ENCODE assay signal across 2 cellular contexts in the genomic region with DNA sequence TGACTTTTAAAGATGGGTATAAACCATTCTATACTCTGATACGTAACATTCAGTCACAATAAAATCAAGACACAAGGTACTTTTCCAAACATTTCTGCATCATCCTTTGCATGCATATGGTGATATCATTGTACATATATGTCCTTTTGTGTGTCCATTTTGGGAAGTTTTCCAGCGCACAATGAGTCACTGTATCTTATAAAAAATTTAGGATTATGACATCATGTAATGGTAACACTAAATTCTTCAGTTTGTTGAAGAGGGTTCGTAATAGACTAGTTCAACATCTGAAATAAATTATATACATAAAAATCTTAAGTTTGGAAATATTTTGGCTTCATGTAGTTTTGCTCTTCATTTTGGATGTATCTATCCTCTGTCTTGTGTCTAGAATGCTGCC.
TF ChIP-seq lines count a peak whose summit lies in the region.

No MANE protein-coding gene starts in this region.

TF ChIP-seq in IMR-90, 13 proteins besides CTCF, POLR2A, EP300 and RAD21:
- TF ChIP-seq BHLHE40 (IDR thresholded peaks at IDR 0.05; ENCODE audit: low read depth, low read length): no peak
- TF ChIP-seq, protein P1, sequence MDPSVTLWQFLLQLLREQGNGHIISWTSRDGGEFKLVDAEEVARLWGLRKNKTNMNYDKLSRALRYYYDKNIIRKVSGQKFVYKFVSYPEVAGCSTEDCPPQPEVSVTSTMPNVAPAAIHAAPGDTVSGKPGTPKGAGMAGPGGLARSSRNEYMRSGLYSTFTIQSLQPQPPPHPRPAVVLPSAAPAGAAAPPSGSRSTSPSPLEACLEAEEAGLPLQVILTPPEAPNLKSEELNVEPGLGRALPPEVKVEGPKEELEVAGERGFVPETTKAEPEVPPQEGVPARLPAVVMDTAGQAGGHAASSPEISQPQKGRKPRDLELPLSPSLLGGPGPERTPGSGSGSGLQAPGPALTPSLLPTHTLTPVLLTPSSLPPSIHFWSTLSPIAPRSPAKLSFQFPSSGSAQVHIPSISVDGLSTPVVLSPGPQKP (IDR thresholded peaks at IDR 0.05; ENCODE audit: borderline replicate concordance, low read depth, low read length): no peak
- TF ChIP-seq CHD1 (IDR thresholded peaks at IDR 0.05; ENCODE audit: low read depth, low read length): no peak
- no peak for TF ChIP-seq MXI1 (IDR thresholded peaks at IDR 0.05; ENCODE audit: borderline replicate concordance, low read depth, low read length)
- no peak for TF ChIP-seq CEBPB (IDR thresholded peaks at IDR 0.05; ENCODE audit: low read depth, low read length)
- no peak for TF ChIP-seq MAFK (IDR thresholded peaks at IDR 0.05; ENCODE audit: low read depth, low read length)
- TF ChIP-seq FOS (IDR thresholded peaks at IDR 0.05; ENCODE audit: low read depth, low read length): no peak
- TF ChIP-seq NFE2L2 (IDR thresholded peaks at IDR 0.05; ENCODE audit: low read depth, low read length): no peak
- TF ChIP-seq MAZ (IDR thresholded peaks at IDR 0.05; ENCODE audit: borderline replicate concordance, low read depth, low read length): no peak
- TF ChIP-seq SMC3 (IDR thresholded peaks at IDR 0.05; ENCODE audit: low read depth, low read length): no peak
- no peak for TF ChIP-seq RCOR1 (IDR thresholded peaks at IDR 0.05; ENCODE audit: insufficient replicate concordance, low read length)
- TF ChIP-seq RFX5 (IDR thresholded peaks at IDR 0.05; ENCODE audit: low read depth, low read length): no peak
- TF ChIP-seq, protein P2, sequence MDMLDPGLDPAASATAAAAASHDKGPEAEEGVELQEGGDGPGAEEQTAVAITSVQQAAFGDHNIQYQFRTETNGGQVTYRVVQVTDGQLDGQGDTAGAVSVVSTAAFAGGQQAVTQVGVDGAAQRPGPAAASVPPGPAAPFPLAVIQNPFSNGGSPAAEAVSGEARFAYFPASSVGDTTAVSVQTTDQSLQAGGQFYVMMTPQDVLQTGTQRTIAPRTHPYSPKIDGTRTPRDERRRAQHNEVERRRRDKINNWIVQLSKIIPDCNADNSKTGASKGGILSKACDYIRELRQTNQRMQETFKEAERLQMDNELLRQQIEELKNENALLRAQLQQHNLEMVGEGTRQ (IDR thresholded peaks at IDR 0.05; ENCODE audit: low read depth, low read length): no peak

TF ChIP-seq in endothelial cell of umbilical vein, 7 proteins besides CTCF, POLR2A, EP300 and RAD21:
- TF ChIP-seq, protein P3, sequence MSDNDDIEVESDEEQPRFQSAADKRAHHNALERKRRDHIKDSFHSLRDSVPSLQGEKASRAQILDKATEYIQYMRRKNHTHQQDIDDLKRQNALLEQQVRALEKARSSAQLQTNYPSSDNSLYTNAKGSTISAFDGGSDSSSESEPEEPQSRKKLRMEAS (IDR thresholded peaks at IDR 0.05; ENCODE audit: insufficient read depth, insufficient read length): no peak
- TF ChIP-seq EZH2 (IDR thresholded peaks at IDR 0.05; ENCODE audit: borderline replicate concordance, low read depth, low read length, severe bottlenecking) (no peak), GATA2 (IDR thresholded peaks at IDR 0.05; ENCODE audit: insufficient read depth, insufficient read length, low read depth, low read length) (no peak), JUN (IDR thresholded peaks at IDR 0.05; ENCODE audit: borderline replicate concordance, insufficient read depth, insufficient read length, low read depth) (peak; percentile 14), FOS (IDR thresholded peaks at IDR 0.05; ENCODE audit: borderline replicate concordance, insufficient read depth, low read length) (no peak)
